Comparison of ENCODE assay signal across 8 cellular contexts in genomic region chr20:63863021-63863797, GRCh38. TPM values are rescaled to one million over a fixed set of nuclear protein-coding genes. Genes with fewer than 3 reads are reported as not detected.
DNase-seq lines count a peak whose midpoint lies in the region; ATAC-seq and TF ChIP-seq lines count a peak whose summit lies in the region.

No MANE protein-coding gene starts in this region.

- H2AK5ac ChIP-seq in mesenchymal stem cell (ENCODE audit: low read length, severe bottlenecking) = peak overlapping the region; percentile 6

- no peak for TF ChIP-seq POLR2A in heart left ventricle (IDR thresholded peaks at IDR 0.05)

- H3K4me3 ChIP-seq in heart left ventricle (peak overlapping the region in 9 of 12 donors; percentile 73 to 95 (median 82)), brain microvascular endothelial cell (ENCODE audit: low read depth, low read length) (peak overlapping the region; percentile 90), mesenchymal stem cell (ENCODE audit: insufficient read depth in 1 of 2, low read depth in 1 of 2, low read length in 2 of 2) (peak overlapping the region in 1 of 2 experiments; percentile 90), upper lobe of right lung (peak overlapping the region; percentile 82)

- peak overlapping the region; percentile 91 to 96 for H3K18ac ChIP-seq in mesenchymal stem cell (ENCODE audit: low read depth in 1 of 2, low read length in 2 of 2)

- peak overlapping the region; percentile 98 for H2BK15ac ChIP-seq in mesenchymal stem cell (ENCODE audit: low read depth, poor library complexity, severe bottlenecking)

- H3K14ac ChIP-seq in mesenchymal stem cell (ENCODE audit: low read length in 2 of 2) = peak overlapping the region in 1 of 2 experiments; percentile 3

- DNase-seq in heart left ventricle (no peak), cardiac septum (ENCODE audit: low spot score) (no peak), brain microvascular endothelial cell (no peak), mesenchymal stem cell (peak; percentile 14), upper lobe of right lung (no peak), NCI-H345 treated with DMSO at 0.1 percent for 48 hours (lab: John Stamatoyannopoulos, UW; ENCODE audit: unreplicated experiment) (no peak)

- H2BK12ac ChIP-seq in mesenchymal stem cell (ENCODE audit: low read length in 2 of 2) = peak overlapping the region; percentile 50 to 95

- H2BK5ac ChIP-seq in mesenchymal stem cell (ENCODE audit: low read depth, low read length, poor library complexity, severe bottlenecking) = no peak overlapping the region

- peak overlapping the region; percentile 99 for H4K8ac ChIP-seq in mesenchymal stem cell (ENCODE audit: low read length)

- H3K4me1 ChIP-seq in heart left ventricle = peaks cover 13 to 69% (median 40%) of the 10 kb centered on the region in 12 donors
- peaks cover 39% of the 10 kb centered on the region for H3K4me1 ChIP-seq in mesenchymal stem cell (ENCODE audit: control insufficient read depth, insufficient read depth, low read depth, low read length)
- H3K4me1 ChIP-seq in upper lobe of right lung = peaks cover 37% of the 10 kb centered on the region

- peaks cover 0 to 25% (median 5%) of the 10 kb centered on the region in 9 donors for H3K36me3 ChIP-seq in heart left ventricle
- H3K36me3 ChIP-seq in brain microvascular endothelial cell (replicated peaks) = peaks cover 14% of the 10 kb centered on the region
- peaks cover 23 to 32% of the 10 kb centered on the region in 2 experiments for H3K36me3 ChIP-seq in mesenchymal stem cell (ENCODE audit: control insufficient read depth in 1 of 2, insufficient read depth in 2 of 2, low read depth in 1 of 2, low read length in 2 of 2)
- peaks cover 8% of the 10 kb centered on the region for H3K36me3 ChIP-seq in upper lobe of right lung

- ATAC-seq in heart left ventricle (no peak), upper lobe of right lung (no peak), HG02870 (IDR thresholded peaks at IDR 0.05; ENCODE audit: unreplicated experiment) (no peak), HG02981 (IDR thresholded peaks at IDR 0.05; ENCODE audit: unreplicated experiment) (no peak)

- no peak for TF ChIP-seq CTCF in heart left ventricle (IDR thresholded peaks at IDR 0.05)
- TF ChIP-seq CTCF in brain microvascular endothelial cell (IDR thresholded peaks at IDR 0.05; ENCODE audit: low read depth, low read length, missing control alignments) = no peak
- no peak for TF ChIP-seq CTCF in upper lobe of right lung (IDR thresholded peaks at IDR 0.05)

- H3K27ac ChIP-seq in heart left ventricle (peak overlapping the region; percentile 68 to 98 (median 92)), brain microvascular endothelial cell (peak overlapping the region; percentile 23), mesenchymal stem cell (ENCODE audit: low read length, poor library complexity, severe bottlenecking) (peak overlapping the region; percentile 80), upper lobe of right lung (peak overlapping the region; percentile 94)

- in situ Hi-C loops in brain microvascular endothelial cell (cut with HindIII; ENCODE audit: low pct_ligation_motif_present, low sequenced_read_pairs) = no loop called here

- peak overlapping the region; percentile 92 for H2BK120ac ChIP-seq in mesenchymal stem cell (ENCODE audit: low read depth, low read length)

- peaks cover 28% of the 10 kb centered on the region for H3K79me1 ChIP-seq in mesenchymal stem cell (replicated peaks; ENCODE audit: low read length, poor library complexity, severe bottlenecking)

- H3K4ac ChIP-seq in mesenchymal stem cell (ENCODE audit: low read depth in 1 of 2, low read length in 2 of 2) = peak overlapping the region; percentile 67 to 95

- H3K4me2 ChIP-seq in mesenchymal stem cell (ENCODE audit: low read length, poor library complexity, severe bottlenecking) = peak overlapping the region; percentile 90

- H2AFZ ChIP-seq in mesenchymal stem cell (ENCODE audit: low read depth, low read length) = no peak overlapping the region

- no peaks in the 10 kb centered on the region for H3K27me3 ChIP-seq in heart left ventricle
- H3K27me3 ChIP-seq in brain microvascular endothelial cell (replicated peaks) = no peaks in the 10 kb centered on the region
- H3K27me3 ChIP-seq in mesenchymal stem cell (ENCODE audit: control insufficient read depth in 1 of 2, insufficient read depth in 1 of 2, low read length in 2 of 2) = no peaks in the 10 kb centered on the region
- no peaks in the 10 kb centered on the region for H3K27me3 ChIP-seq in upper lobe of right lung

- H3K9me3 ChIP-seq in heart left ventricle = no peaks in the 10 kb centered on the region
- H3K9me3 ChIP-seq in mesenchymal stem cell (ENCODE audit: control insufficient read depth, low read length) = no peaks in the 10 kb centered on the region
- no peaks in the 10 kb centered on the region for H3K9me3 ChIP-seq in upper lobe of right lung

- H3K9ac ChIP-seq in mesenchymal stem cell (ENCODE audit: low read length) = peak overlapping the region; percentile 100

- H3K23ac ChIP-seq in mesenchymal stem cell (ENCODE audit: low read length in 2 of 2) = peak overlapping the region in 1 of 2 experiments; percentile 3

- peak overlapping the region; percentile 97 for H4K91ac ChIP-seq in mesenchymal stem cell (ENCODE audit: low read length)

- WGBS in heart left ventricle, 4 donors = 68 to 85% (median 81%) methylated on average over 16 to 18 of the region's 18 CpGs
- 94% methylated on average over 15 of the region's 18 CpGs for WGBS in mesenchymal stem cell

- intact Hi-C loops in heart left ventricle (cut with DNase I) = loop anchor here in 9 of 10 donors (5.0 to 10.0 kb wide), 13 partner anchors 36 to 328 kb away; partner anchors contain the start of genes PTK6 (in 3 of the 9), ARFRP1 (in 1 of the 9), GMEB2 (in 1 of the 9) and RTEL1 (in 1 of the 9)
- intact Hi-C loops in cardiac septum (cut with DNase I) = loop anchor here (5.0 to 10.0 kb wide), 2 partner anchors 36 to 328 kb away; partner anchors contain the start of gene PTK6
- intact Hi-C loops in upper lobe of right lung (cut with DNase I) = loop anchor here (5.0 kb wide), 1 partner anchor 81 kb away; no protein-coding TSS in a partner anchor

RNA-seq across cellular contexts. Expression of gene TPD52L2, which starts 1.9 kb away (rescaled TPM):
- total RNA-seq in heart left ventricle (100 to 1,000 TPM in 1 of 9 donors, 10 to 100 TPM in 8; 65.0 to 122 (median 72.2) TPM), cardiac septum (72.0 TPM), upper lobe of right lung (81.5 TPM)
- 100 to 1,000 TPM in 1 of 2 donors, 10 to 100 TPM in 1; 44.4 to 179 TPM for polyA plus RNA-seq in heart left ventricle
- 124 TPM for polyA plus RNA-seq in mesenchymal stem cell (2013, experiment 1 of 2)
- polyA plus RNA-seq in mesenchymal stem cell (2013, experiment 2 of 2) = 125 TPM

RNA-seq across cellular contexts. Expression of gene ABHD16B, which starts 1.9 kb away (rescaled TPM):
- total RNA-seq in heart left ventricle = not detected
- under 1 TPM; 0.12 to 0.72 TPM for polyA plus RNA-seq in heart left ventricle
- not detected for total RNA-seq in cardiac septum
- polyA plus RNA-seq in mesenchymal stem cell (2013, experiment 1 of 2) = not detected
- polyA plus RNA-seq in mesenchymal stem cell (2013, experiment 2 of 2) = not detected
- not detected for total RNA-seq in upper lobe of right lung

RNA-seq across cellular contexts. Expression of gene DNAJC5, which starts 31.7 kb away (rescaled TPM):
- 10 to 100 TPM; 34.8 to 57.1 (median 46.1) TPM for total RNA-seq in heart left ventricle
- 10 to 100 TPM; 21.1 to 46.3 TPM for polyA plus RNA-seq in heart left ventricle
- 36.1 TPM for total RNA-seq in cardiac septum
- polyA plus RNA-seq in mesenchymal stem cell (2013, experiment 1 of 2) = 25.4 TPM
- 25.9 TPM for polyA plus RNA-seq in mesenchymal stem cell (2013, experiment 2 of 2)
- total RNA-seq in upper lobe of right lung = 49.8 TPM

RNA-seq across cellular contexts. Expression of gene ZBTB46, which starts 32.1 kb away (rescaled TPM):
- total RNA-seq in heart left ventricle (10 to 100 TPM; 11.2 to 27.4 (median 14.4) TPM), cardiac septum (17.4 TPM), upper lobe of right lung (19.7 TPM)
- 1 to 10 TPM; 6.6 to 8.2 TPM for polyA plus RNA-seq in heart left ventricle
- 3.8 TPM for polyA plus RNA-seq in mesenchymal stem cell (2013, experiment 1 of 2)
- polyA plus RNA-seq in mesenchymal stem cell (2013, experiment 2 of 2) = 3.9 TPM

Comparison
In these comparisons a context has a peak if more than half of its experiments do, and no peak if none do; other contexts are left out.
1. H3K27ac ChIP-seq: peak in every context shown above with its lines; median percentile 94 in upper lobe of right lung; 92 in heart left ventricle; 80 in mesenchymal stem cell; 23 in brain microvascular endothelial cell.